Comparison of ENCODE assay signal across 3 cellular contexts in genomic region chr10:60845038-60845437, GRCh38.
"Had no signal": no experiment of that assay in that cellular context is flagged by ENCODE, and none has a peak within 500 bp of the region (broad histone marks: within the 10 kb centered on the region; RNA-seq: fewer than 3 reads in every experiment).

No MANE protein-coding gene starts in this region.

- ATAC-seq: GM12878 had no signal

- H3K4me3 ChIP-seq: GM12878 had no signal

- DNase-seq: GDM1, GF-D8 had no signal
